ENCODE assay signal across 35 cellular contexts in the genomic region with DNA sequence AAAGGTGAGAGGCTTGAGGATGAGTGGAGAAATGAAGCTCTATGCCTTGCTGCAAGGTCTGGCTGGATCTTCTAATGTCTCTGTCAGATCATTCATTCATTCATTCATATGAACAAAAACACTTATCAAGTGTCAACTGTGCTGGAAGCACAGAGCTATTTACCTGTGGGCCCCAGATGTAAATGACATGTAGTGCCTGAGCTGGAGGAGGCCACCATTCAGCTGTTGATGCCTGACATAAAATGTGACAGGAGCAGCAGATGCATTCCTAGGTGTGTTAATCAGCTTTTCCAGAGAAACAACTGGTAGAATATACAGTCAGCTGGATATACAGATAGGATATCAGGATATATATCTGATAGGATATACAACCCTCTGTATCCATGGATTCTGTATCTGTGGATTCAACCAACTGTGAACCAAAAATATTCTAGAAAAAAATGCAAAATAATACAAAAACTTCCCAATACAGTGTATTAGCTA.
"Had no signal": no experiment of that assay in that cellular context is flagged by ENCODE, and none has a peak within 500 bp of the region (broad histone marks: within the 10 kb centered on the region; RNA-seq: fewer than 3 reads in every experiment).

No MANE protein-coding gene starts in this region.

- DNase-seq: activated B cell treated with CpG ODN at 0.5 μM for 24 hours; activated CD4-positive, alpha-beta memory T cell treated with anti-CD3 and anti-CD28 coated beads for 36 hours; activated CD4-positive, alpha-beta T cell treated with anti-CD3 and anti-CD28 coated beads for 4 hours; activated CD4-positive, alpha-beta T cell treated with anti-CD3 and anti-CD28 coated beads, Interleukin-2, amount 10 ng/mL, durations not matched to agents 24 days and 14 days; activated CD4-positive, alpha-beta T cell treated with anti-CD3 and anti-CD28 coated beads, Interleukin-2, amount 50 U/mL, for 1 hour; activated CD4-positive, alpha-beta T cell treated with anti-CD3 and anti-CD28 coated beads, Interleukin-2, amount 50 U/mL, for 4 hours; activated CD4-positive, CD25-positive, alpha-beta regulatory T cell treated with anti-CD3 and anti-CD28 coated beads, Interleukin-2, amount 50 U/mL, for 72 hours; activated CD8-positive, alpha-beta memory T cell treated with anti-CD3 and anti-CD28 coated beads, Interleukin-2, amount 50 U/mL, for 4 hours; activated CD8-positive, alpha-beta T cell treated with anti-CD3 and anti-CD28 coated beads for 36 hours; activated gamma-delta T cell; activated naive CD4-positive, alpha-beta T cell treated with Interleukin-2 at 50 U/mL for 16 hours; activated naive CD8-positive, alpha-beta T cell treated with anti-CD3 and anti-CD28 coated beads, Interleukin-2, amount 10 ng/mL, durations not matched to agents 7 days and 5 days; activated naive CD8-positive, alpha-beta T cell treated with anti-CD3 and anti-CD28 coated beads, Interleukin-2, amount 50 U/mL, for 24 hours; activated T-cell treated with anti-CD3 and anti-CD28 coated beads for 4 hours; activated T-cell treated with anti-CD3 and anti-CD28 coated beads, Interleukin-2, amount 50 U/mL, for 1 hour; activated T-cell treated with anti-CD3 and anti-CD28 coated beads, Interleukin-2, amount 50 U/mL, for 4 hours; activated T-cell treated with anti-CD3 and anti-CD28 coated beads, Interleukin-2, amount 50 U/mL, for 72 hours; amygdala; anterior cingulate cortex; cerebellar nuclear complex; T-helper 1 cell; T-helper 2 cell; T-helper 9 cell had no signal

- H3K27ac ChIP-seq: ascending aorta, cardiac muscle cell, VCaP had no signal

- H3K27me3 ChIP-seq: ascending aorta, cardiac muscle cell had no signal

- ATAC-seq: activated CD8-positive, alpha-beta T cell treated with anti-CD3 and anti-CD28 coated beads for 36 hours; activated naive CD8-positive, alpha-beta T cell treated with anti-CD3 and anti-CD28 coated beads, Interleukin-2, amount 50 U/mL, for 24 hours; activated T-cell treated with anti-CD3 and anti-CD28 coated beads, Interleukin-2, amount 50 U/mL, for 4 hours; activated T-cell treated with anti-CD3 and anti-CD28 coated beads, Interleukin-2, amount 50 U/mL, for 72 hours; activated T-helper 17 cell treated with anti-CD3 and anti-CD28 coated beads, Interleukin-2, amount 50 U/mL, for 72 hours had no signal

- H3K4me3 ChIP-seq: ascending aorta, cardiac muscle cell had no signal

- H3K4me3 Mint-ChIP-seq: activated B cell treated with CpG ODN at 0.5 μM for 24 hours; activated CD4-positive, alpha-beta memory T cell treated with anti-CD3 and anti-CD28 coated beads for 36 hours; activated CD4-positive, alpha-beta T cell treated with anti-CD3 and anti-CD28 coated beads, Interleukin-2, amount 10 ng/mL, durations not matched to agents 24 days and 14 days; activated CD8-positive, alpha-beta T cell treated with anti-CD3 and anti-CD28 coated beads for 36 hours; activated naive CD4-positive, alpha-beta T cell treated with anti-CD3 and anti-CD28 coated beads, Interleukin-2, amount 10 ng/mL, durations not matched to agents 7 days and 5 days; activated naive CD4-positive, alpha-beta T cell treated with anti-CD3 and anti-CD28 coated beads, Interleukin-2, amount 50 U/mL, for 24 hours; activated naive CD8-positive, alpha-beta T cell; activated naive CD8-positive, alpha-beta T cell treated with anti-CD3 and anti-CD28 coated beads, Interleukin-2, amount 10 ng/mL, durations not matched to agents 7 days and 5 days; activated naive CD8-positive, alpha-beta T cell treated with anti-CD3 and anti-CD28 coated beads, Interleukin-2, amount 50 U/mL, for 24 hours; activated T-cell treated with anti-CD3 and anti-CD28 coated beads, Interleukin-2, amount 50 U/mL, for 4 hours; activated T-cell treated with anti-CD3 and anti-CD28 coated beads, Interleukin-2, amount 50 U/mL, for 72 hours; activated T-helper 1 cell treated with anti-CD3 and anti-CD28 coated beads, Interleukin-12 subunit alpha, Interleukin-12 subunit beta, Interleukin-2, Interleukin-4 antibody, amounts not matched to agents 30 ng/mL and 10 ng/mL and 1 ng/mL, durations not matched to agents 14 hours and 24 hours and 36 hours; activated T-helper 17 cell treated with anti-CD3 and anti-CD28 coated beads, Interleukin-2, amount 50 U/mL, for 72 hours; brain; central memory CD8-positive, alpha-beta T cell; T-helper 1 cell treated with Interleukin-12 subunit alpha and Interleukin-12 subunit beta and Interleukin-4 antibody, amounts not matched to agents 30 μg/mL and 1 μg/mL, for 36 hours; T-helper 2 cell treated with Interferon-gamma antibody and Interleukin-4, amounts not matched to agents 5 μg/mL and 100 μg/mL, for 36 hours had no signal

- H3K9me3 Mint-ChIP-seq: activated CD4-positive, alpha-beta T cell treated with anti-CD3 and anti-CD28 coated beads, Interleukin-2, amount 10 ng/mL, durations not matched to agents 24 days and 14 days; activated CD8-positive, alpha-beta T cell treated with anti-CD3 and anti-CD28 coated beads for 36 hours; activated naive CD4-positive, alpha-beta T cell treated with anti-CD3 and anti-CD28 coated beads, Interleukin-2, amount 50 U/mL, for 24 hours; activated naive CD8-positive, alpha-beta T cell treated with anti-CD3 and anti-CD28 coated beads, Interleukin-2, amount 50 U/mL, for 24 hours; activated T-cell treated with anti-CD3 and anti-CD28 coated beads, Interleukin-2, amount 50 U/mL, for 72 hours; activated T-helper 17 cell treated with anti-CD3 and anti-CD28 coated beads, Interleukin-2, amount 50 U/mL, for 72 hours; central memory CD8-positive, alpha-beta T cell; T-helper 2 cell treated with Interferon-gamma antibody and Interleukin-4, amounts not matched to agents 5 μg/mL and 100 μg/mL, for 36 hours had no signal

- H3K4me1 Mint-ChIP-seq: activated CD4-positive, alpha-beta T cell treated with anti-CD3 and anti-CD28 coated beads, Interleukin-2, amount 10 ng/mL, durations not matched to agents 24 days and 14 days; activated naive CD8-positive, alpha-beta T cell treated with anti-CD3 and anti-CD28 coated beads, Interleukin-2, amount 50 U/mL, for 24 hours had no signal

- H3K36me3 ChIP-seq: ascending aorta, cardiac muscle cell had no signal

- H3K27ac Mint-ChIP-seq: activated B cell treated with CpG ODN at 0.5 μM for 24 hours; activated CD4-positive, alpha-beta memory T cell treated with anti-CD3 and anti-CD28 coated beads for 36 hours; activated CD4-positive, alpha-beta T cell treated with anti-CD3 and anti-CD28 coated beads, Interleukin-2, amount 10 ng/mL, durations not matched to agents 24 days and 14 days; activated CD8-positive, alpha-beta T cell treated with anti-CD3 and anti-CD28 coated beads for 36 hours; activated naive CD4-positive, alpha-beta T cell treated with anti-CD3 and anti-CD28 coated beads, Interleukin-2, amount 10 ng/mL, durations not matched to agents 7 days and 5 days; activated naive CD4-positive, alpha-beta T cell treated with anti-CD3 and anti-CD28 coated beads, Interleukin-2, amount 50 U/mL, for 24 hours; activated naive CD8-positive, alpha-beta T cell; activated naive CD8-positive, alpha-beta T cell treated with anti-CD3 and anti-CD28 coated beads, Interleukin-2, amount 10 ng/mL, durations not matched to agents 7 days and 5 days; activated naive CD8-positive, alpha-beta T cell treated with anti-CD3 and anti-CD28 coated beads, Interleukin-2, amount 50 U/mL, for 24 hours; activated T-cell treated with anti-CD3 and anti-CD28 coated beads, Interleukin-2, amount 50 U/mL, for 72 hours; activated T-helper 1 cell treated with anti-CD3 and anti-CD28 coated beads, Interleukin-12 subunit alpha, Interleukin-12 subunit beta, Interleukin-2, Interleukin-4 antibody, amounts not matched to agents 30 ng/mL and 10 ng/mL and 1 ng/mL, durations not matched to agents 14 hours and 24 hours and 36 hours; T-helper 1 cell treated with Interleukin-12 subunit alpha and Interleukin-12 subunit beta and Interleukin-4 antibody, amounts not matched to agents 30 μg/mL and 1 μg/mL, for 36 hours; T-helper 2 cell treated with Interferon-gamma antibody and Interleukin-4, amounts not matched to agents 5 μg/mL and 100 μg/mL, for 36 hours had no signal

- H3K27me3 Mint-ChIP-seq: activated CD4-positive, alpha-beta memory T cell treated with anti-CD3 and anti-CD28 coated beads for 36 hours; activated naive CD4-positive, alpha-beta T cell treated with anti-CD3 and anti-CD28 coated beads, Interleukin-2, amount 50 U/mL, for 24 hours; activated naive CD8-positive, alpha-beta T cell; activated T-helper 17 cell treated with anti-CD3 and anti-CD28 coated beads, Interleukin-2, amount 50 U/mL, for 72 hours; brain; central memory CD8-positive, alpha-beta T cell had no signal
